In the genomic region with DNA sequence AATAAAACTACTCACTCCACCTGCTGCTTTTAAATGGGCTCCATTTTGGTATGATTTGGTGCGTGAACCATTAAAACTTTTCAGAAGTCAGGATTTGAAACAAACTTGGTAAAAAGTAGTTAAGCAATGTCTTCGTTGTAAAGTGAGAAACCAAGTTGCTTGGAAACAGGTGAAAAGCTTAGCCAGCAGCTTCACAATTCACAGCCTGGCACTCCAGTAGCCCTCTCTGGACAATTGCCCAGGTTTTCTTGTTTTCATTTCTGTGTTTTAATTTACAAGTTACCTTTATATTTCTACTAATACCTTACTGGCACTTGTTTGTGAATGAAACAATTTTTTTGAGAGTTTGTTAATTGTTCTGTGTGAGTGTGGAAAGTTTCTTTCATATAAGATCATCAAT, we compare ENCODE assay signal across 15 cellular contexts. TPM values are rescaled to one million over a fixed set of nuclear protein-coding genes. Genes with fewer than 3 reads are reported as not detected.
DNase-seq lines count a peak whose midpoint lies in the region; ATAC-seq and TF ChIP-seq lines count a peak whose summit lies in the region.
"Had no signal": no experiment of that assay in that cellular context is flagged by ENCODE, and none has a peak within 500 bp of the region (broad histone marks: within the 10 kb centered on the region; RNA-seq: fewer than 3 reads in every experiment).

No MANE protein-coding gene starts in this region.

- H3K4me1 Mint-ChIP-seq in activated CD4-positive, alpha-beta T cell treated with anti-CD3 and anti-CD28 coated beads for 36 hours = peaks cover 86% of the 10 kb centered on the region
- H3K4me1 Mint-ChIP-seq in effector memory CD8-positive, alpha-beta T cell (ENCODE audit: low read depth in 2 of 2) = peaks cover 55 to 57% of the 10 kb centered on the region in 2 donors
- peaks cover 81% of the 10 kb centered on the region for H3K4me1 Mint-ChIP-seq in stimulated activated effector memory CD8-positive, alpha-beta T cell treated with anti-CD3 and anti-CD28 coated beads, Interleukin-12 subunit alpha, Interleukin-12 subunit beta, amount 100 ng/mL, for 72 hours

- H3K4me1 ChIP-seq in PC-9 (replicated peaks; ENCODE audit: insufficient read depth) (peaks cover 100% of the 10 kb centered on the region), right cardiac atrium (ENCODE audit: control insufficient read depth, insufficient read depth, low read length) (peaks cover 11% of the 10 kb centered on the region)
- H3K4me1 ChIP-seq: parathyroid adenoma had no signal

- CTCF ChIA-PET in activated CD4-positive, alpha-beta T cell treated with anti-CD3 and anti-CD28 coated beads for 36 hours (lab: Charles Lee) = interaction anchor here (1.0 to 3.0 kb wide), 6 partner anchors 10 to 107 kb away, joined by 3 to 17 read pairs (median 8); a partner anchor contains a TSS
- CTCF ChIA-PET in PC-9 (lab: Charles Lee) = interaction anchor here (1.1 kb wide), 1 partner anchor 20 kb away, joined by 3 read pairs; no protein-coding TSS in a partner anchor

- H3K9me2 ChIP-seq in PC-9 (ENCODE audit: insufficient read depth) = no peaks in the 10 kb centered on the region

- intact Hi-C loops in activated CD4-positive, alpha-beta T cell treated with anti-CD3 and anti-CD28 coated beads for 36 hours (cut with DNase I, micrococcal nuclease) = loop anchor here in 1 of 2 experiments (5.0 kb wide), 2 partner anchors 130 to 210 kb away; a partner anchor contains a TSS
- intact Hi-C loops in PC-9 (cut with micrococcal nuclease; ENCODE audit: unreplicated experiment) = no loop called here
- intact Hi-C loops in right cardiac atrium (cut with DNase I) = no loop called here

- H3K36me3 Mint-ChIP-seq in activated CD4-positive, alpha-beta T cell treated with anti-CD3 and anti-CD28 coated beads for 36 hours (ENCODE audit: low read depth) = no peaks in the 10 kb centered on the region
- H3K36me3 Mint-ChIP-seq in effector memory CD8-positive, alpha-beta T cell (ENCODE audit: insufficient read depth) = peaks cover 12% of the 10 kb centered on the region
- H3K36me3 Mint-ChIP-seq in stimulated activated effector memory CD8-positive, alpha-beta T cell treated with anti-CD3 and anti-CD28 coated beads, Interleukin-12 subunit alpha, Interleukin-12 subunit beta, amount 100 ng/mL, for 72 hours = peaks cover 5% of the 10 kb centered on the region

- peaks cover 80% of the 10 kb centered on the region for H3F3A ChIP-seq in PC-9 (ENCODE audit: insufficient read depth, low read depth)

- H3K9me3 Mint-ChIP-seq in activated CD4-positive, alpha-beta T cell treated with anti-CD3 and anti-CD28 coated beads for 36 hours (ENCODE audit: low read depth) = no peaks in the 10 kb centered on the region
- no peaks in the 10 kb centered on the region for H3K9me3 Mint-ChIP-seq in effector memory CD8-positive, alpha-beta T cell
- no peaks in the 10 kb centered on the region for H3K9me3 Mint-ChIP-seq in stimulated activated effector memory CD8-positive, alpha-beta T cell treated with anti-CD3 and anti-CD28 coated beads, Interleukin-12 subunit alpha, Interleukin-12 subunit beta, amount 100 ng/mL, for 72 hours

- DNase-seq in activated CD4-positive, alpha-beta T cell treated with anti-CD3 and anti-CD28 coated beads for 36 hours = no peak
- no peak for DNase-seq in activated CD4-positive, alpha-beta T cell treated with anti-CD3 and anti-CD28 coated beads, Interleukin-2, amount 50 U/mL, for 4 hours
- DNase-seq in PC-9 (no peak), KBM-7 (no peak), right cardiac atrium (no peak)
- DNase-seq in effector memory CD8-positive, alpha-beta T cell = no peak
- DNase-seq in stimulated activated effector memory CD8-positive, alpha-beta T cell treated with anti-CD3 and anti-CD28 coated beads, Interleukin-12 subunit alpha, Interleukin-12 subunit beta, amount 100 ng/mL, for 72 hours (ENCODE audit: low spot score in 2 of 2) = no peak
- DNase-seq: ACHN; activated naive CD4-positive, alpha-beta T cell treated with anti-CD3 and anti-CD28 coated beads, Interleukin-2, amount 50 U/mL, for 16 hours; NCI-H1417; NCI-H345; transverse colon had no signal

- BruUV-seq in PC-9 (replicated peaks; lab: Mats Ljungman, UMichigan) = no TSS peak

- H3K4me3 Mint-ChIP-seq in activated CD4-positive, alpha-beta T cell treated with anti-CD3 and anti-CD28 coated beads for 36 hours = no peak overlapping the region
- H3K4me3 Mint-ChIP-seq in effector memory CD8-positive, alpha-beta T cell = peak overlapping the region in 1 of 2 donors; percentile 71
- peak overlapping the region; percentile 65 for H3K4me3 Mint-ChIP-seq in stimulated activated effector memory CD8-positive, alpha-beta T cell treated with anti-CD3 and anti-CD28 coated beads, Interleukin-12 subunit alpha, Interleukin-12 subunit beta, amount 100 ng/mL, for 72 hours

- peaks cover 62% of the 10 kb centered on the region for H3K79me2 ChIP-seq in PC-9 (ENCODE audit: low read depth)
- H3K79me2 ChIP-seq: parathyroid adenoma had no signal

- H3K27ac Mint-ChIP-seq in activated CD4-positive, alpha-beta T cell treated with anti-CD3 and anti-CD28 coated beads for 36 hours = peak overlapping the region; percentile 63
- peak overlapping the region; percentile 81 to 89 for H3K27ac Mint-ChIP-seq in effector memory CD8-positive, alpha-beta T cell
- peak overlapping the region; percentile 97 for H3K27ac Mint-ChIP-seq in stimulated activated effector memory CD8-positive, alpha-beta T cell treated with anti-CD3 and anti-CD28 coated beads, Interleukin-12 subunit alpha, Interleukin-12 subunit beta, amount 100 ng/mL, for 72 hours

- peak overlapping the region; percentile 79 for H3K4me2 ChIP-seq in PC-9

- H3K27me3 Mint-ChIP-seq in activated CD4-positive, alpha-beta T cell treated with anti-CD3 and anti-CD28 coated beads for 36 hours = peaks cover 2% of the 10 kb centered on the region
- no peaks in the 10 kb centered on the region for H3K27me3 Mint-ChIP-seq in effector memory CD8-positive, alpha-beta T cell

- H3K36me3 ChIP-seq in PC-9 (ENCODE audit: low read depth) = peaks cover 9% of the 10 kb centered on the region; the same call in 1 of the 2 replicates
- H3K36me3 ChIP-seq: transverse colon had no signal

- WGBS in right cardiac atrium = 63% methylated on average over 2 of the region's 2 CpGs

- no peak for ATAC-seq in activated CD4-positive, alpha-beta T cell treated with anti-CD3 and anti-CD28 coated beads for 36 hours
- no peak for ATAC-seq in effector memory CD8-positive, alpha-beta T cell (replicated peaks)
- no peak for ATAC-seq in stimulated activated effector memory CD8-positive, alpha-beta T cell treated with anti-CD3 and anti-CD28 coated beads, Interleukin-12 subunit alpha, Interleukin-12 subunit beta, amount 100 ng/mL, for 72 hours
- ATAC-seq in right cardiac atrium (no peak), HG02852 (IDR thresholded peaks at IDR 0.05; ENCODE audit: unreplicated experiment) (no peak)

- in situ Hi-C loops in KBM-7 (cut with MboI; ENCODE audit: low pct_unique_long_range_greater_than_20kb, low sequenced_read_pairs) = no loop called here

- TF ChIP-seq CTCF in PC-9 (conservative IDR thresholded peaks at IDR 0.05) = no peak

- H3K9me3 ChIP-seq in PC-9 (ENCODE audit: insufficient read depth, low read depth) = no peaks in the 10 kb centered on the region
- no peaks in the 10 kb centered on the region for H3K9me3 ChIP-seq in right cardiac atrium (ENCODE audit: control insufficient read depth, low read length)
- H3K9me3 ChIP-seq: transverse colon had no signal

- H3K27me3 ChIP-seq in PC-9 (ENCODE audit: insufficient read depth, low read depth) (no peaks in the 10 kb centered on the region), right cardiac atrium (ENCODE audit: control insufficient read depth, insufficient read depth) (no peaks in the 10 kb centered on the region)
- H3K27me3 ChIP-seq: transverse colon had no signal

- no peak overlapping the region for H2AFZ ChIP-seq in PC-9
- H2AFZ ChIP-seq: parathyroid adenoma had no signal

- H3K4me3 ChIP-seq in PC-9 (no peak overlapping the region), right cardiac atrium (ENCODE audit: low read length) (no peak overlapping the region)
- H3K4me3 ChIP-seq: coronary artery, transverse colon had no signal

- no peaks in the 10 kb centered on the region for H4K20me1 ChIP-seq in PC-9 (ENCODE audit: insufficient read depth)

- H3K27ac ChIP-seq in PC-9 (peak overlapping the region; percentile 98), right cardiac atrium (ENCODE audit: low read length) (no peak overlapping the region)
- H3K27ac ChIP-seq: parathyroid adenoma had no signal

- POLR2A ChIA-PET in activated CD4-positive, alpha-beta T cell treated with anti-CD3 and anti-CD28 coated beads for 36 hours (lab: Charles Lee) = interaction anchor here (2.6 kb wide), 1 partner anchor 13 kb away, joined by 13 read pairs; a partner anchor contains a TSS
- POLR2A ChIA-PET in PC-9 (lab: Charles Lee; ENCODE audit: unreplicated experiment) = interaction anchor here (0.7 kb wide), 2 partner anchors 42 to 216 kb away, joined by 11 to 12 read pairs; no protein-coding TSS in a partner anchor

RNA-seq across cellular contexts. Expression of a gene that starts 12.8 kb away (rescaled TPM):
- 1 to 10 TPM; 3.8 to 4.9 TPM for total RNA-seq in activated CD4-positive, alpha-beta T cell treated with anti-CD3 and anti-CD28 coated beads for 36 hours
- total RNA-seq in PC-9 (2021) (84.6 and 90.4 TPM in 2 replicates), right cardiac atrium (10 to 100 TPM in 2 of 4 donors, 1 to 10 TPM in 2; 7.1 to 13.3 (median 9.8) TPM)
- polyA plus RNA-seq in right cardiac atrium = 3.6 TPM
